2 cellular contexts compared by ENCODE assay signal in genomic region chr6:149985506-149985937, GRCh38.
TF ChIP-seq lines count a peak whose summit lies in the region.

No MANE protein-coding gene starts in this region.

TF ChIP-seq in SK-N-SH treated with all-trans-retinoic acid at 6 μM for 48 hours, 23 proteins besides CTCF, POLR2A, EP300 and RAD21 (continued from another document):
- TF ChIP-seq POU6F1 (CRISPR knock-in tag; IDR thresholded peaks at IDR 0.05; ENCODE audit: borderline replicate concordance, low read depth) = no peak
- no peak for TF ChIP-seq ZNF8 (CRISPR knock-in tag; IDR thresholded peaks at IDR 0.05)
- TF ChIP-seq ISL1 (CRISPR knock-in tag; IDR thresholded peaks at IDR 0.05) = no peak

TF ChIP-seq in SK-N-SH, 30 proteins besides CTCF, POLR2A, EP300 and RAD21 (continued from another document):
- TF ChIP-seq REST (IDR thresholded peaks at IDR 0.05; ENCODE audit: low read depth, low read length) (no peak), RFX5 (IDR thresholded peaks at IDR 0.05; ENCODE audit: low read length) (no peak), CHD2 (IDR thresholded peaks at IDR 0.05; ENCODE audit: low read length, partially characterized antibody) (no peak), RXRA (IDR thresholded peaks at IDR 0.05; ENCODE audit: borderline replicate concordance, low read depth) (no peak), GATA2 (CRISPR knock-in tag; IDR thresholded peaks at IDR 0.05) (no peak), EZH2phosphoT487 (IDR thresholded peaks at IDR 0.05; ENCODE audit: borderline replicate concordance, low read depth) (no peak)
TF ChIP-seq in SK-N-SH: peak in this region for 0.
